18 cellular contexts compared by ENCODE assay signal in genomic region chr2:1793001-1793867, GRCh38. TPM values are rescaled to one million over a fixed set of nuclear protein-coding genes. Genes with fewer than 3 reads are reported as not detected.
"Had no signal": no experiment of that assay in that cellular context is flagged by ENCODE, and none has a peak within 500 bp of the region (broad histone marks: within the 10 kb centered on the region; RNA-seq: fewer than 3 reads in every experiment).

No MANE protein-coding gene starts in this region.

- ATAC-seq: activated naive CD4-positive, alpha-beta T cell treated with anti-CD3 and anti-CD28 coated beads, Interleukin-2, amount 50 U/mL, for 72 hours; left colon; naive thymus-derived CD8-positive, alpha-beta T cell; sciatic nerve had no signal

- H3K36me3 Mint-ChIP-seq: activated CD4-positive, alpha-beta memory T cell treated with anti-CD3 and anti-CD28 coated beads for 36 hours; activated naive CD4-positive, alpha-beta T cell treated with anti-CD3 and anti-CD28 coated beads, Interleukin-2, amount 50 U/mL, for 72 hours; naive thymus-derived CD8-positive, alpha-beta T cell had no signal

- H3K9me3 Mint-ChIP-seq: activated CD4-positive, alpha-beta memory T cell treated with anti-CD3 and anti-CD28 coated beads for 36 hours; activated naive CD4-positive, alpha-beta T cell treated with anti-CD3 and anti-CD28 coated beads, Interleukin-2, amount 50 U/mL, for 72 hours; activated T-cell treated with anti-CD3 and anti-CD28 coated beads, Interleukin-2, amount 50 U/mL, for 24 hours; naive thymus-derived CD8-positive, alpha-beta T cell had no signal

- H3K4me3 Mint-ChIP-seq: activated CD4-positive, alpha-beta memory T cell treated with anti-CD3 and anti-CD28 coated beads for 36 hours; activated T-cell treated with anti-CD3 and anti-CD28 coated beads, Interleukin-2, amount 50 U/mL, for 24 hours had no signal

- DNase-seq: activated CD4-positive, alpha-beta memory T cell treated with anti-CD3 and anti-CD28 coated beads for 36 hours; activated effector memory CD4-positive, alpha-beta T cell treated with anti-CD3 and anti-CD28 coated beads, Interleukin-2, amount 50 U/mL, for 16 hours; activated T-cell treated with anti-CD3 and anti-CD28 coated beads, Interleukin-2, amount 50 U/mL, for 24 hours; central memory CD4-positive, alpha-beta T cell; cortex of kidney; effector memory CD4-positive, alpha-beta T cell; foreskin keratinocyte; mammary epithelial cell; occipital lobe; psoas muscle; SK-N-SH had no signal

- H3K9me3 ChIP-seq: psoas muscle, SK-N-SH, thoracic aorta, vagina had no signal

- H3K4me2 ChIP-seq: SK-N-SH had no signal

- H3K36me3 ChIP-seq: thoracic aorta, vagina had no signal

- H3K4me3 ChIP-seq: vagina had no signal

- H3K27ac Mint-ChIP-seq: activated CD4-positive, alpha-beta memory T cell treated with anti-CD3 and anti-CD28 coated beads for 36 hours; activated naive CD4-positive, alpha-beta T cell treated with anti-CD3 and anti-CD28 coated beads, Interleukin-2, amount 50 U/mL, for 72 hours had no signal

- H3K27me3 ChIP-seq: vagina had no signal

- H3K9ac ChIP-seq: SK-N-SH had no signal

- H3K27me3 Mint-ChIP-seq: activated CD4-positive, alpha-beta memory T cell treated with anti-CD3 and anti-CD28 coated beads for 36 hours had no signal

- H3K27ac ChIP-seq: foreskin keratinocyte, thoracic aorta, vagina, VCaP had no signal

- H3K4me1 ChIP-seq: foreskin keratinocyte, vagina had no signal

RNA-seq across cellular contexts. Expression of gene PXDN, which starts 48.9 kb away (rescaled TPM):
- total RNA-seq: activated CD4-positive, alpha-beta memory T cell treated with anti-CD3 and anti-CD28 coated beads for 36 hours had no signal
